In genomic region chr12:128069359-128069997, GRCh38 we compare ENCODE assay signal across 8 cellular contexts.
DNase-seq lines count a peak whose midpoint lies in the region; ATAC-seq, FAIRE-seq and TF ChIP-seq lines count a peak whose summit lies in the region.

No MANE protein-coding gene starts in this region.

- H3K9me3 ChIP-seq in adrenal gland (replicated peaks in 1 of 3) = no peaks in the 10 kb centered on the region
- H3K9me3 ChIP-seq in upper lobe of right lung = no peaks in the 10 kb centered on the region

- H3K36me3 ChIP-seq in adrenal gland (replicated peaks in 1 of 2) (no peaks in the 10 kb centered on the region), upper lobe of right lung (no peaks in the 10 kb centered on the region)

- DNase-seq in stimulated activated CD4-positive, alpha-beta T cell treated with anti-CD3 and anti-CD28 coated beads, Interleukin-15, amount 100 ng/mL, for 24 hours = peak; percentile 49
- no peak for DNase-seq in stimulated activated CD4-positive, alpha-beta T cell treated with anti-CD3 and anti-CD28 coated beads, Interleukin-4, amount 100 ng/mL, for 4 hours
- DNase-seq in HFF-Myc (ENCODE audit: extremely low read depth, low read depth) = no peak
- peak; percentile 43 for DNase-seq in NCI-H2029 (lab: John Stamatoyannopoulos, UW)
- DNase-seq in adrenal gland = peak; percentile 33 to 77 (median 62)
- peak; percentile 74 for DNase-seq in islet precursor cell
- DNase-seq in upper lobe of right lung = no peak
- DNase-seq in GM12892 (ENCODE audit: insufficient read length) = no peak

- no peaks in the 10 kb centered on the region for H3K27me3 ChIP-seq in adrenal gland
- H3K27me3 ChIP-seq in upper lobe of right lung = no peaks in the 10 kb centered on the region

- H3K27ac ChIP-seq in adrenal gland (no peak overlapping the region), upper lobe of right lung (no peak overlapping the region)

- ATAC-seq in upper lobe of right lung = peak; percentile 58

- H3K4me1 ChIP-seq in adrenal gland (replicated peaks in 1 of 2) = no peaks in the 10 kb centered on the region
- H3K4me1 ChIP-seq in upper lobe of right lung = no peaks in the 10 kb centered on the region

- H3K4me3 ChIP-seq in HFF-Myc (replicated peaks; ENCODE audit: low read depth, low read length) = no peak overlapping the region
- no peak overlapping the region for H3K4me3 ChIP-seq in adrenal gland
- H3K4me3 ChIP-seq in upper lobe of right lung = no peak overlapping the region

- FAIRE-seq in GM12892 (lab: Jason Lieb, UNC) = no peak

- WGBS in adrenal gland, 4 donors = 18 to 28% (median 25%) methylated on average over 12 of the region's 12 CpGs

- TF ChIP-seq CTCF in HFF-Myc (IDR thresholded peaks at IDR 0.05; ENCODE audit: low read depth, low read length, missing control alignments) (peak; percentile 68), adrenal gland (IDR thresholded peaks at IDR 0.05) (peak; percentile 72 to 79 (median 74)), upper lobe of right lung (IDR thresholded peaks at IDR 0.05) (peak; percentile 54)

- intact Hi-C loops in adrenal gland (cut with DNase I) = loop anchor here in 1 of 2 donors (10.0 kb wide), 2 partner anchors 395 to 785 kb away; no protein-coding TSS in a partner anchor
- intact Hi-C loops in upper lobe of right lung (cut with DNase I) = no loop called here

- no peak for TF ChIP-seq POLR2A in adrenal gland (IDR thresholded peaks at IDR 0.05)
- no peak for TF ChIP-seq POLR2A in GM12892 (IDR thresholded peaks at IDR 0.05; ENCODE audit: low read depth, low read length)

Comparison
In these comparisons a context has a peak if more than half of its experiments do, and no peak if none do; other contexts are left out.
1. DNase-seq: peak in stimulated activated CD4-positive, alpha-beta T cell treated with anti-CD3 and anti-CD28 coated beads, Interleukin-15, amount 100 ng/mL, for 24 hours (single experiment), NCI-H2029 (single experiment), adrenal gland (7 of 7) and islet precursor cell (single experiment); none in stimulated activated CD4-positive, alpha-beta T cell treated with anti-CD3 and anti-CD28 coated beads, Interleukin-4, amount 100 ng/mL, for 4 hours (0 of 2), HFF-Myc (single experiment), upper lobe of right lung (single experiment) and GM12892 (single experiment).
2. Peak in every context shown above with its lines, with median percentiles within 50 percentile points of each other: CTCF ChIP-seq.